Comparison of ENCODE assay signal across 24 cellular contexts in genomic region chr10:21637795-21638194, GRCh38.
"Had no signal": no experiment of that assay in that cellular context is flagged by ENCODE, and none has a peak within 500 bp of the region (broad histone marks: within the 10 kb centered on the region; RNA-seq: fewer than 3 reads in every experiment).

No MANE protein-coding gene starts in this region.

- H3K4me3 ChIP-seq: breast epithelium, coronary artery, gastroesophageal sphincter, left lung, ovary, psoas muscle, thoracic aorta, upper lobe of right lung had no signal

- DNase-seq: activated CD4-positive, alpha-beta T cell treated with anti-CD3 and anti-CD28 coated beads, Interleukin-2, amount 50 U/mL, for 48 hours; activated CD8-positive, alpha-beta memory T cell treated with anti-CD3 and anti-CD28 coated beads, Interleukin-2, amount 50 U/mL, for 48 hours; activated naive CD4-positive, alpha-beta T cell treated with anti-CD3 and anti-CD28 coated beads for 36 hours; activated naive CD8-positive, alpha-beta T cell treated with anti-CD3 and anti-CD28 coated beads, Interleukin-2, amount 10 ng/mL, durations not matched to agents 7 days and 5 days; activated T-cell treated with anti-CD3 and anti-CD28 coated beads, Interleukin-2, amount 50 U/mL, for 4 hours; amniotic stem cell; cerebellar nuclear complex; endodermal cell; head of caudate nucleus; kidney glomerular epithelial cell; left lung; naive thymus-derived CD8-positive, alpha-beta T cell; ovary; psoas muscle; right cardiac atrium; stimulated activated CD4-positive, alpha-beta T cell treated with anti-CD3 and anti-CD28 coated beads, Interleukin-4, amount 100 ng/mL, for 24 hours; stimulated activated naive CD4-positive, alpha-beta T cell treated with Interleukin-2 at 50 U/mL for 16 hours; upper lobe of right lung had no signal

- H3K27ac ChIP-seq: breast epithelium, coronary artery, gastroesophageal sphincter, left lung, neutrophil, ovary, psoas muscle, thoracic aorta, upper lobe of right lung had no signal

- H3K36me3 ChIP-seq: breast epithelium, ovary, thoracic aorta had no signal

- H3K9me3 ChIP-seq: breast epithelium, gastroesophageal sphincter, left lung, neutrophil, ovary, psoas muscle, thoracic aorta, upper lobe of right lung had no signal

- H3K4me3 Mint-ChIP-seq: activated naive CD4-positive, alpha-beta T cell treated with anti-CD3 and anti-CD28 coated beads for 36 hours; activated naive CD8-positive, alpha-beta T cell treated with anti-CD3 and anti-CD28 coated beads, Interleukin-2, amount 10 ng/mL, durations not matched to agents 7 days and 5 days; activated T-cell treated with anti-CD3 and anti-CD28 coated beads, Interleukin-2, amount 50 U/mL, for 4 hours; endodermal cell; naive thymus-derived CD8-positive, alpha-beta T cell; T-helper 2 cell treated with Interferon-gamma antibody and Interleukin-4, amounts not matched to agents 5 μg/mL and 100 μg/mL, for 36 hours had no signal

- H3K9me3 Mint-ChIP-seq: activated naive CD4-positive, alpha-beta T cell treated with anti-CD3 and anti-CD28 coated beads for 36 hours; activated naive CD8-positive, alpha-beta T cell treated with anti-CD3 and anti-CD28 coated beads, Interleukin-2, amount 10 ng/mL, durations not matched to agents 7 days and 5 days; activated T-cell treated with anti-CD3 and anti-CD28 coated beads, Interleukin-2, amount 50 U/mL, for 4 hours; endodermal cell; naive thymus-derived CD8-positive, alpha-beta T cell; T-helper 2 cell treated with Interferon-gamma antibody and Interleukin-4, amounts not matched to agents 5 μg/mL and 100 μg/mL, for 36 hours had no signal

- H3K27ac Mint-ChIP-seq: activated naive CD4-positive, alpha-beta T cell treated with anti-CD3 and anti-CD28 coated beads for 36 hours; activated naive CD8-positive, alpha-beta T cell treated with anti-CD3 and anti-CD28 coated beads, Interleukin-2, amount 10 ng/mL, durations not matched to agents 7 days and 5 days; T-helper 2 cell treated with Interferon-gamma antibody and Interleukin-4, amounts not matched to agents 5 μg/mL and 100 μg/mL, for 36 hours had no signal

- H3K27me3 ChIP-seq: breast epithelium, gastroesophageal sphincter, left lung, neutrophil, ovary, upper lobe of right lung had no signal

- H3K27me3 Mint-ChIP-seq: activated naive CD8-positive, alpha-beta T cell treated with anti-CD3 and anti-CD28 coated beads, Interleukin-2, amount 10 ng/mL, durations not matched to agents 7 days and 5 days; naive thymus-derived CD8-positive, alpha-beta T cell had no signal

- H3K4me1 ChIP-seq: breast epithelium had no signal
